In genomic region chr2:108625828-108626195, GRCh38 we compare ENCODE assay signal across 20 cellular contexts.
DNase-seq lines count a peak whose midpoint lies in the region; ATAC-seq and TF ChIP-seq lines count a peak whose summit lies in the region.
"Had no signal": no experiment of that assay in that cellular context is flagged by ENCODE, and none has a peak within 500 bp of the region (broad histone marks: within the 10 kb centered on the region; RNA-seq: fewer than 3 reads in every experiment).

No MANE protein-coding gene starts in this region.

- H3K4me1 Mint-ChIP-seq in activated T-cell treated with anti-CD3 and anti-CD28 coated beads, Interleukin-2, amount 50 U/mL, for 4 hours (ENCODE audit: low read depth) = peaks cover 76% of the 10 kb centered on the region
- H3K4me1 Mint-ChIP-seq in type B pancreatic cell (ENCODE audit: unreplicated experiment) (peaks cover 32% of the 10 kb centered on the region), WTC11 (peaks cover 45% of the 10 kb centered on the region)

- in situ Hi-C loops in SK-MEL-5 (cut with HindIII; ENCODE audit: low pct_unique_long_range_greater_than_20kb, low sequenced_read_pairs) = no loop called here

- no peak for TF ChIP-seq CTCF in type B pancreatic cell (conservative IDR thresholded peaks at IDR 0.05)
- no peak for TF ChIP-seq CTCF in WTC11 (IDR thresholded peaks at IDR 0.05)

- no peaks in the 10 kb centered on the region for H3K27me3 Mint-ChIP-seq in activated T-cell treated with anti-CD3 and anti-CD28 coated beads, Interleukin-2, amount 50 U/mL, for 4 hours (ENCODE audit: low read depth)
- H3K27me3 Mint-ChIP-seq in type B pancreatic cell (no peaks in the 10 kb centered on the region), WTC11 (ENCODE audit: low read depth) (no peaks in the 10 kb centered on the region)
- H3K27me3 Mint-ChIP-seq: activated naive CD8-positive, alpha-beta T cell treated with anti-CD3 and anti-CD28 coated beads for 36 hours had no signal

- no peak for DNase-seq in activated T-cell treated with anti-CD3 and anti-CD28 coated beads, Interleukin-2, amount 50 U/mL, for 4 hours
- DNase-seq in activated T-cell treated with anti-CD3 and anti-CD28 coated beads, Interleukin-2, amount 50 U/mL, for 1 hour = no peak
- DNase-seq in SK-MEL-5 (ENCODE audit: low read depth, low spot score) = peak; percentile 96
- DNase-seq in foreskin melanocyte = peak; percentile 84
- DNase-seq in type B pancreatic cell (ENCODE audit: extremely low spot score, unreplicated experiment) = no peak
- DNase-seq in WTC11 (ENCODE audit: low spot score) = no peak
- no peak for DNase-seq in SW480 (ENCODE audit: low spot score)
- DNase-seq in activated naive CD4-positive, alpha-beta T cell treated with Interleukin-2 at 50 U/mL for 16 hours = no peak
- DNase-seq: activated CD4-positive, alpha-beta T cell treated with anti-CD3 and anti-CD28 coated beads for 4 hours; activated naive CD8-positive, alpha-beta T cell treated with anti-CD3 and anti-CD28 coated beads for 36 hours; brain microvascular endothelial cell; GF-D8; heart left ventricle; IMR-90; mucosa of descending colon; NCI-H1417 treated with DMSO at 0.1 percent for 48 hours; NCI-H2107; NCI-H524; stimulated activated CD4-positive, alpha-beta T cell treated with anti-CD3 and anti-CD28 coated beads, Interleukin-4, amount 100 ng/mL, for 1 hour had no signal

- POLR2A ChIA-PET in WTC11 (lab: Charles Lee) = no interaction called here

- peak overlapping the region; percentile 21 for H3K27ac Mint-ChIP-seq in type B pancreatic cell
- no peak overlapping the region for H3K27ac Mint-ChIP-seq in WTC11
- H3K27ac Mint-ChIP-seq: activated naive CD8-positive, alpha-beta T cell treated with anti-CD3 and anti-CD28 coated beads for 36 hours had no signal

- CTCF ChIA-PET in WTC11 (lab: Charles Lee) = interaction anchor here (0.6 to 3.1 kb wide), 3 partner anchors 11 to 53 kb away, joined by 3 to 33 read pairs (median 4); no protein-coding TSS in a partner anchor

- peaks cover 5% of the 10 kb centered on the region for H3K36me3 Mint-ChIP-seq in activated T-cell treated with anti-CD3 and anti-CD28 coated beads, Interleukin-2, amount 50 U/mL, for 4 hours (ENCODE audit: insufficient read depth)
- H3K36me3 Mint-ChIP-seq in type B pancreatic cell (no peaks in the 10 kb centered on the region), WTC11 (no peaks in the 10 kb centered on the region)

- no peaks in the 10 kb centered on the region for H3K9me3 Mint-ChIP-seq in activated T-cell treated with anti-CD3 and anti-CD28 coated beads, Interleukin-2, amount 50 U/mL, for 4 hours
- H3K9me3 Mint-ChIP-seq in type B pancreatic cell = no peaks in the 10 kb centered on the region
- H3K9me3 Mint-ChIP-seq in WTC11 = no peaks in the 10 kb centered on the region
- H3K9me3 Mint-ChIP-seq: activated naive CD8-positive, alpha-beta T cell treated with anti-CD3 and anti-CD28 coated beads for 36 hours had no signal

- ATAC-seq in activated T-cell treated with anti-CD3 and anti-CD28 coated beads, Interleukin-2, amount 50 U/mL, for 4 hours = no peak
- ATAC-seq in WTC11 = no peak
- ATAC-seq: heart left ventricle, left lobe of liver, mucosa of descending colon had no signal

- H3K4me3 Mint-ChIP-seq in activated T-cell treated with anti-CD3 and anti-CD28 coated beads, Interleukin-2, amount 50 U/mL, for 4 hours = peak overlapping the region; percentile 52
- H3K4me3 Mint-ChIP-seq in type B pancreatic cell (no peak overlapping the region), WTC11 (no peak overlapping the region)
- H3K4me3 Mint-ChIP-seq: activated naive CD8-positive, alpha-beta T cell treated with anti-CD3 and anti-CD28 coated beads for 36 hours had no signal

TF ChIP-seq in WTC11, 78 proteins besides CTCF, POLR2A, EP300 and RAD21:
- TF ChIP-seq ZMAT4 (CRISPR knock-in tag; IDR thresholded peaks at IDR 0.05) (no peak), ZNF219 (CRISPR knock-in tag; IDR thresholded peaks at IDR 0.05; ENCODE audit: borderline replicate concordance) (no peak), ZNF425 (CRISPR knock-in tag; conservative IDR thresholded peaks at IDR 0.05) (no peak), JUN (CRISPR knock-in tag; IDR thresholded peaks at IDR 0.05) (no peak), ATF2 (CRISPR knock-in tag; IDR thresholded peaks at IDR 0.05; ENCODE audit: borderline replicate concordance, low read depth) (no peak), ARID4B (CRISPR knock-in tag; IDR thresholded peaks at IDR 0.05; ENCODE audit: borderline replicate concordance) (no peak), NR3C1 (CRISPR knock-in tag; conservative IDR thresholded peaks at IDR 0.05; ENCODE audit: low read depth) (no peak), JAZF1 (CRISPR knock-in tag; IDR thresholded peaks at IDR 0.05) (no peak), GABPB1 (CRISPR knock-in tag; IDR thresholded peaks at IDR 0.05) (no peak)

Comparison
In these comparisons a context has a peak if more than half of its experiments do, and no peak if none do; other contexts are left out.
1. DNase-seq: peak in SK-MEL-5 (single experiment) and foreskin melanocyte (single experiment); none in activated T-cell treated with anti-CD3 and anti-CD28 coated beads, Interleukin-2, amount 50 U/mL, for 4 hours (single experiment), activated T-cell treated with anti-CD3 and anti-CD28 coated beads, Interleukin-2, amount 50 U/mL, for 1 hour (single experiment), type B pancreatic cell (single experiment), WTC11 (single experiment), SW480 (single experiment) and activated naive CD4-positive, alpha-beta T cell treated with Interleukin-2 at 50 U/mL for 16 hours (single experiment).